24 cellular contexts compared by ENCODE assay signal in genomic region chr13:34035676-34036325, GRCh38.
DNase-seq lines count a peak whose midpoint lies in the region; ATAC-seq, FAIRE-seq and TF ChIP-seq lines count a peak whose summit lies in the region.
"Had no signal": no experiment of that assay in that cellular context is flagged by ENCODE, and none has a peak within 500 bp of the region (broad histone marks: within the 10 kb centered on the region; RNA-seq: fewer than 3 reads in every experiment).

No MANE protein-coding gene starts in this region.

- no peaks in the 10 kb centered on the region for H3K36me3 ChIP-seq in mammary epithelial cell (ENCODE audit: insufficient read depth, low read length)
- H3K36me3 ChIP-seq: BLaER1 treated with 17β-estradiol and CSF1 and Interleukin-3, amounts not matched to agents 10 nM and 100 nM; prostate gland; upper lobe of right lung had no signal

- BruUV-seq in mammary epithelial cell (replicated peaks; lab: Mats Ljungman, UMichigan) = TSS peak; percentile 46

- no peaks in the 10 kb centered on the region for H3K27me3 ChIP-seq in mammary epithelial cell (ENCODE audit: insufficient read depth, low read length)
- H3K27me3 ChIP-seq: BLaER1 treated with 17β-estradiol and CSF1 and Interleukin-3, amounts not matched to agents 10 nM and 100 nM; dorsolateral prefrontal cortex; upper lobe of right lung had no signal

- peak overlapping the region; percentile 20 for H3K9ac ChIP-seq in mammary epithelial cell (ENCODE audit: insufficient read depth, low read length)
- H3K9ac ChIP-seq: BLaER1 treated with 17β-estradiol and CSF1 and Interleukin-3, amounts not matched to agents 10 nM and 100 nM had no signal

- 10% methylated on average over 3 of the region's 3 CpGs for WGBS in mammary epithelial cell (ENCODE audit: low coverage, missing lambda C conversion rate)

- TF ChIP-seq CTCF in mammary epithelial cell (conservative IDR thresholded peaks at IDR 0.05 in 1 of 2, IDR thresholded peaks at IDR 0.05 in 1 of 2; ENCODE audit: extremely low read depth in 1 of 2, insufficient read depth in 1 of 2, low read depth in 1 of 2, low read length in 2 of 2) = no peak

- intact Hi-C loops in mammary epithelial cell (cut with micrococcal nuclease) = no loop called here

- H3K4me3 ChIP-seq in mammary epithelial cell (replicated peaks in 1 of 3; ENCODE audit: insufficient read depth in 1 of 3, low read depth in 2 of 3, low read length in 3 of 3) = no peak overlapping the region
- H3K4me3 ChIP-seq: BLaER1 treated with 17β-estradiol and CSF1 and Interleukin-3, amounts not matched to agents 10 nM and 100 nM; dorsolateral prefrontal cortex; prostate gland; upper lobe of right lung had no signal

- dilution Hi-C loops in mammary epithelial cell (cut with HindIII; ENCODE audit: low sequenced_read_pairs) = no loop called here

- in situ Hi-C loops in mammary epithelial cell (cut with MboI; ENCODE audit: low sequenced_read_pairs in 2 of 2) = no loop called here

- H4K20me1 ChIP-seq in mammary epithelial cell (ENCODE audit: insufficient read depth, low read length) = no peaks in the 10 kb centered on the region
- H4K20me1 ChIP-seq: BLaER1 treated with 17β-estradiol and CSF1 and Interleukin-3, amounts not matched to agents 10 nM and 100 nM had no signal

- peak overlapping the region; percentile 70 for H3K27ac ChIP-seq in mammary epithelial cell (ENCODE audit: insufficient read depth, low read depth, low read length)
- H3K27ac ChIP-seq: BLaER1 treated with 17β-estradiol and CSF1 and Interleukin-3, amounts not matched to agents 10 nM and 100 nM; prostate gland; upper lobe of right lung had no signal

- H3K9me3 ChIP-seq in mammary epithelial cell (replicated peaks; ENCODE audit: insufficient read depth, low read length) = no peaks in the 10 kb centered on the region
- H3K9me3 ChIP-seq: prostate gland, upper lobe of right lung had no signal

- CTCF ChIA-PET in mammary epithelial cell (lab: Charles Lee; ENCODE audit: low non-redundant PET) = interaction anchor here (0.7 kb wide), 1 partner anchor 70 kb away, joined by 12 read pairs; no protein-coding TSS in a partner anchor

- H3K4me2 ChIP-seq in mammary epithelial cell (ENCODE audit: insufficient read depth, low read depth, low read length) = peak overlapping the region; percentile 25
- H3K4me2 ChIP-seq: BLaER1 treated with 17β-estradiol and CSF1 and Interleukin-3, amounts not matched to agents 10 nM and 100 nM had no signal

- peaks cover 31% of the 10 kb centered on the region for H3K4me1 ChIP-seq in mammary epithelial cell (ENCODE audit: insufficient read depth, low read length)
- H3K4me1 ChIP-seq: prostate gland, upper lobe of right lung had no signal

- peak; percentile 54 for DNase-seq in NCI-H2171 treated with DMSO at 0.1 percent for 48 hours (lab: John Stamatoyannopoulos, UW)
- DNase-seq in NCI-H2171 (lab: John Stamatoyannopoulos, UW) = no peak
- peak; percentile 18 for DNase-seq in NCI-H748 treated with DMSO at 0.1 percent for 48 hours (lab: John Stamatoyannopoulos, UW)
- peak; percentile 86 for DNase-seq in mammary epithelial cell
- DNase-seq in urothelium cell line (ENCODE audit: low spot score) = peak; percentile 26
- DNase-seq: activated CD4-positive, alpha-beta T cell treated with anti-CD3 and anti-CD28 coated beads, Interleukin-2, amount 10 ng/mL, durations not matched to agents 24 days and 14 days; activated CD8-positive, alpha-beta memory T cell treated with anti-CD3 and anti-CD28 coated beads, Interleukin-2, amount 50 U/mL, for 48 hours; activated effector memory CD4-positive, alpha-beta T cell treated with anti-CD3 and anti-CD28 coated beads, Interleukin-2, amount 50 U/mL, for 16 hours; caudate nucleus; dorsolateral prefrontal cortex; KBM-7; NCI-H2081 treated with DMSO at 0.1 percent for 48 hours; NCI-H69; OCI-M1; small intestine; stimulated activated CD4-positive, alpha-beta T cell treated with anti-CD3 and anti-CD28 coated beads, Interleukin-4, amount 100 ng/mL, for 1 hour; upper lobe of right lung had no signal

- H3K79me2 ChIP-seq in mammary epithelial cell (ENCODE audit: insufficient read depth, low read length) = no peaks in the 10 kb centered on the region

- peak overlapping the region; percentile 63 for H2AFZ ChIP-seq in mammary epithelial cell (ENCODE audit: low read depth, low read length)

- ATAC-seq in GM18511 (IDR thresholded peaks at IDR 0.05; ENCODE audit: unreplicated experiment) (no peak), HG03045 (IDR thresholded peaks at IDR 0.05; ENCODE audit: unreplicated experiment) (no peak), GM21786 (IDR thresholded peaks at IDR 0.05; ENCODE audit: unreplicated experiment) (no peak)
- ATAC-seq: left lobe of liver, upper lobe of right lung had no signal

- no peak for FAIRE-seq in urothelium cell line (lab: Jason Lieb, UNC)
- FAIRE-seq: A204.1, small intestine had no signal
